ENCODE assay signal across 12 cellular contexts in the genomic region with DNA sequence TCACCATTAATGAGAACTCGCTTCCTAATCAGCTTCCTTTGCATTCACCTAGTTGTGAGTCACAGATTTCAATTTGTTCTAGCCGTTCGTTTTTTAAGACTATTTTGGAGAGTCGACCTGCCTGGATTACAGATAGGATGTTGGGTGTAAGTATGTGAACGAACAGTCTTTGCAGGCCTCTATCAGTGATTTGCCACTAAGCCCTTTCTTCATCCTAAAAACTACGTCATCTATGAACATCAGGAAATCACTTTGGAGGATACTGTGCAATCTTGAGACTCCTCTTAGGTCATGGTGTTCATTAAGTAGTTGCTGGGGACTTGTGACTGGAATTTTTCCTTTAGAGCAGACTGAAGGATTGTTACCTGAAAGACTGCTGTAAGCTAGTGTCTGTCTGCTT. TPM values are rescaled to one million over a fixed set of nuclear protein-coding genes. Genes with fewer than 3 reads are reported as not detected.
DNase-seq lines count a peak whose midpoint lies in the region; ATAC-seq and TF ChIP-seq lines count a peak whose summit lies in the region.
"Had no signal": no experiment of that assay in that cellular context is flagged by ENCODE, and none has a peak within 500 bp of the region (broad histone marks: within the 10 kb centered on the region; RNA-seq: fewer than 3 reads in every experiment).

No MANE protein-coding gene starts in this region.

- H3K36me3 ChIP-seq in MM.1S (replicated peaks; ENCODE audit: insufficient read depth, low read length) (no peaks in the 10 kb centered on the region; the same call in 1 of the 2 replicates), neuron (ENCODE audit: insufficient read depth, low read length) (no peaks in the 10 kb centered on the region), adrenal gland (replicated peaks in 1 of 2) (no peaks in the 10 kb centered on the region)

- DNase-seq in NCI-H446 treated with DMSO at 0.1 percent for 48 hours (lab: John Stamatoyannopoulos, UW) (peak; percentile 12), NCI-H446 (lab: John Stamatoyannopoulos, UW) (no peak), MM.1S (no peak), coronary artery (ENCODE audit: low spot score) (no peak), adrenal gland (no peak), NCI-H2107 treated with DMSO at 0.1 percent for 48 hours (lab: John Stamatoyannopoulos, UW; ENCODE audit: unreplicated experiment) (no peak)
- DNase-seq: body of pancreas, left ventricle myocardium superior, Right ventricle myocardium superior had no signal

- H4K20me1 ChIP-seq in MM.1S (ENCODE audit: insufficient read depth, low read length): no peaks in the 10 kb centered on the region

- TF ChIP-seq POLR2A in adrenal gland (IDR thresholded peaks at IDR 0.05): no peak

- H3F3A ChIP-seq in MM.1S (ENCODE audit: insufficient read depth, low read length): peaks cover 14% of the 10 kb centered on the region

- H3K4me3 ChIP-seq in MM.1S (ENCODE audit: low read length) (peak overlapping the region; percentile 84), coronary artery (peak overlapping the region; percentile 82), neuron (ENCODE audit: low read length) (peak overlapping the region; percentile 78), adrenal gland (no peak overlapping the region)

- intact Hi-C loops in adrenal gland (cut with DNase I): no loop called here

- TF ChIP-seq CTCF in MM.1S (IDR thresholded peaks at IDR 0.05; ENCODE audit: low read length): no peak
- TF ChIP-seq CTCF in coronary artery (IDR thresholded peaks at IDR 0.05): no peak
- TF ChIP-seq CTCF in adrenal gland (IDR thresholded peaks at IDR 0.05): no peak

- ATAC-seq in GM21723 (IDR thresholded peaks at IDR 0.05; ENCODE audit: unreplicated experiment): no peak
- ATAC-seq: body of pancreas, left ventricle myocardium superior had no signal

- H3K79me2 ChIP-seq in MM.1S (ENCODE audit: low read length): peaks cover 61% of the 10 kb centered on the region

- H3K27ac ChIP-seq in MM.1S (ENCODE audit: low read length) (peak overlapping the region; percentile 68; the same call in 1 of the 2 replicates), coronary artery (no peak overlapping the region), adrenal gland (no peak overlapping the region)

- no peaks in the 10 kb centered on the region for H3K9me2 ChIP-seq in MM.1S (replicated peaks; ENCODE audit: insufficient read depth, low read length)

- peak overlapping the region; percentile 91; the same call in 1 of the 2 replicates for H3K9ac ChIP-seq in MM.1S (ENCODE audit: low read length)

- no peaks in the 10 kb centered on the region for H3K27me3 ChIP-seq in MM.1S (replicated peaks; ENCODE audit: insufficient read depth, low read length)
- no peaks in the 10 kb centered on the region for H3K27me3 ChIP-seq in neuron (ENCODE audit: insufficient read depth, low read length)
- H3K27me3 ChIP-seq in adrenal gland: no peaks in the 10 kb centered on the region
- H3K27me3 ChIP-seq: body of pancreas had no signal

- WGBS in adrenal gland, 4 donors: 39 to 51% (median 48%) methylated on average over 6 of the region's 6 CpGs

- peak overlapping the region; percentile 77 for H3K4me2 ChIP-seq in MM.1S (ENCODE audit: low read depth, low read length)

- H3K4me1 ChIP-seq in MM.1S (ENCODE audit: low read length) (peaks cover 18% of the 10 kb centered on the region), neuron (ENCODE audit: insufficient read depth, low read length) (peaks cover 12% of the 10 kb centered on the region), adrenal gland (replicated peaks in 1 of 2) (no peaks in the 10 kb centered on the region)

- H2AFZ ChIP-seq in MM.1S (ENCODE audit: low read length) (no peak overlapping the region), neuron (ENCODE audit: low read depth, low read length) (no peak overlapping the region)

- H3K9me3 ChIP-seq in MM.1S (replicated peaks; ENCODE audit: insufficient read depth, low read length) (no peaks in the 10 kb centered on the region), neuron (ENCODE audit: low read length) (no peaks in the 10 kb centered on the region), adrenal gland (replicated peaks in 1 of 3) (no peaks in the 10 kb centered on the region)
- H3K9me3 ChIP-seq: body of pancreas had no signal

RNA-seq across cellular contexts. Expression of gene POLA1, which starts 1.1 kb away (rescaled TPM):
- 1 to 10 TPM; 3.4 to 8.1 (median 6.2) TPM for total RNA-seq in adrenal gland
- polyA plus RNA-seq in adrenal gland: 1 to 10 TPM; 2.2 to 5.1 (median 2.9) TPM

RNA-seq across cellular contexts. Expression of gene PCYT1B, which starts 47.7 kb away (rescaled TPM):
- 1 to 10 TPM in 6 of 8 donors, under 1 TPM in 2; 0.42 to 3.7 (median 1.4) TPM for total RNA-seq in adrenal gland
- polyA plus RNA-seq in adrenal gland: 10 to 100 TPM in 1 of 3 donors, under 1 TPM in 2; 0.40 to 10.4 (median 0.80) TPM
- total RNA-seq: HT-29, Right ventricle myocardium superior had no signal

Comparison
In these comparisons a context has a peak if more than half of its experiments do, and no peak if none do; other contexts are left out.
1. H3K4me3 ChIP-seq: peak in MM.1S (single experiment), coronary artery (single experiment) and neuron (single experiment); none in adrenal gland (0 of 4).